23 cellular contexts compared by ENCODE assay signal in genomic region chr6:166636191-166636938, GRCh38. TPM values are rescaled to one million over a fixed set of nuclear protein-coding genes. Genes with fewer than 3 reads are reported as not detected.
A peak's percentile ranks its signal among the peaks of the same experiment; 100 is the strongest.
DNase-seq lines count a peak whose midpoint lies in the region; ATAC-seq, FAIRE-seq and TF ChIP-seq lines count a peak whose summit lies in the region.
"Had no signal": no experiment of that assay in that cellular context is flagged by ENCODE, and none has a peak within 500 bp of the region (broad histone marks: within the 10 kb centered on the region; RNA-seq: fewer than 3 reads in every experiment).

No MANE protein-coding gene starts in this region.

- dilution Hi-C loops in endothelial cell of umbilical vein (cut with MboI; ENCODE audit: extremely low pct_ligation_motif_present, low sequenced_read_pairs) = no loop called here

- in situ Hi-C loops in ACHN (cut with HindIII; ENCODE audit: low pct_ligation_motif_present, low pct_unique_long_range_greater_than_20kb, low sequenced_read_pairs) = no loop called here

- no peak for FAIRE-seq in endothelial cell of umbilical vein (lab: Jason Lieb, UNC)

- TF ChIP-seq CTCF in endothelial cell of umbilical vein (IDR thresholded peaks at IDR 0.05; ENCODE audit: extremely low read depth in 1 of 2, insufficient read depth in 1 of 2, low read depth in 1 of 2, low read length in 2 of 2) = no peak
- no peak for TF ChIP-seq CTCF in spleen (IDR thresholded peaks at IDR 0.05 in 8 of 11, conservative IDR thresholded peaks at IDR 0.05 in 3 of 11)

- no TSS peak for BruUV-seq in endothelial cell of umbilical vein (replicated peaks; lab: Mats Ljungman, UMichigan)

- DNase-seq in MG63 (peak; percentile 34), endothelial cell of umbilical vein (ENCODE audit: low read depth, low spot score) (no peak), left lobe of liver (ENCODE audit: low spot score) (peak; percentile 16), spleen (no peak), ACHN (no peak)
- DNase-seq: activated CD4-positive, alpha-beta T cell treated with anti-CD3 and anti-CD28 coated beads for 1 hour; activated CD8-positive, alpha-beta T cell treated with anti-CD3 and anti-CD28 coated beads, Interleukin-2, amount 10 ng/mL, durations not matched to agents 7 days and 5 days; activated gamma-delta T cell treated with Interleukin-2 at 50 U/mL for 16 hours; activated T-cell treated with anti-CD3 and anti-CD28 coated beads, Interleukin-2, amount 50 U/mL, for 1 hour; amygdala; CD8-positive, alpha-beta memory T cell; DMS53; GDM1; hippocampal formation; naive thymus-derived CD4-positive, alpha-beta T cell; NCI-H1436 treated with DMSO at 0.1 percent for 48 hours; NCI-H526; ovary had no signal

- no peaks in the 10 kb centered on the region for H3K9me1 ChIP-seq in endothelial cell of umbilical vein (replicated peaks; ENCODE audit: control insufficient read depth, extremely low read depth, insufficient read depth, low read length)

- H3K4me3 ChIP-seq in MG63 (no peak overlapping the region), endothelial cell of umbilical vein (replicated peaks in 1 of 3; ENCODE audit: insufficient read depth in 1 of 3, low read depth in 1 of 3, low read length in 3 of 3) (no peak overlapping the region), spleen (no peak overlapping the region)
- H3K4me3 ChIP-seq: cardiac muscle cell, ovary, right lobe of liver, suprapubic skin had no signal

- intact Hi-C loops in endothelial cell of umbilical vein (cut with micrococcal nuclease) = no loop called here
- intact Hi-C loops in spleen (cut with DNase I; ENCODE audit: low total_unique reads) = no loop called here

- H3K36me3 ChIP-seq in MG63 (no peaks in the 10 kb centered on the region), endothelial cell of umbilical vein (ENCODE audit: control insufficient read depth in 2 of 2, extremely low read depth in 1 of 2, insufficient read depth in 2 of 2, low read length in 2 of 2) (no peaks in the 10 kb centered on the region), spleen (no peaks in the 10 kb centered on the region)
- H3K36me3 ChIP-seq: cardiac muscle cell, ovary, right lobe of liver, suprapubic skin had no signal

- CTCF ChIA-PET in endothelial cell of umbilical vein (lab: Charles Lee) = interaction anchor here (1.0 kb wide), 1 partner anchor 9 kb away, joined by 3 read pairs; no protein-coding TSS in a partner anchor

- no peak overlapping the region for H3K9ac ChIP-seq in endothelial cell of umbilical vein (replicated peaks; ENCODE audit: extremely low read depth, insufficient read depth, low read length)

- H3K9me3 ChIP-seq in MG63 (no peaks in the 10 kb centered on the region), endothelial cell of umbilical vein (replicated peaks; ENCODE audit: control insufficient read depth, insufficient read depth, low read length) (no peaks in the 10 kb centered on the region), spleen (no peaks in the 10 kb centered on the region)
- H3K9me3 ChIP-seq: ovary, right lobe of liver, suprapubic skin had no signal

- POLR2A ChIA-PET in endothelial cell of umbilical vein (lab: Charles Lee) = no interaction called here

- TF ChIP-seq POLR2A in endothelial cell of umbilical vein (IDR thresholded peaks at IDR 0.05; ENCODE audit: low read depth, low read length) = no peak
- TF ChIP-seq POLR2A in spleen (IDR thresholded peaks at IDR 0.05) = no peak

- peak overlapping the region; percentile 40 for H2AFZ ChIP-seq in endothelial cell of umbilical vein (ENCODE audit: low read depth, low read length)

- H3K27ac ChIP-seq in endothelial cell of umbilical vein (ENCODE audit: insufficient read depth, low read depth, low read length) (no peak overlapping the region), spleen (peak overlapping the region; percentile 44 to 89 (median 80))
- H3K27ac ChIP-seq: cardiac muscle cell, ovary, right lobe of liver, suprapubic skin had no signal

- no peak for ATAC-seq in left lobe of liver
- no peak for ATAC-seq in HG03039 (IDR thresholded peaks at IDR 0.05; ENCODE audit: unreplicated experiment)
- no peak for ATAC-seq in GM18861 (IDR thresholded peaks at IDR 0.05; ENCODE audit: unreplicated experiment)
- ATAC-seq: activated CD8-positive, alpha-beta T cell treated with anti-CD3 and anti-CD28 coated beads, Interleukin-2, amount 10 ng/mL, durations not matched to agents 7 days and 5 days; naive thymus-derived CD4-positive, alpha-beta T cell; right lobe of liver had no signal

- H3K4me1 ChIP-seq in endothelial cell of umbilical vein (ENCODE audit: control insufficient read depth, extremely low read depth, insufficient read depth, low read length) = peaks cover 23% of the 10 kb centered on the region
- peaks cover 0 to 77% (median 8%) of the 10 kb centered on the region in 6 donors for H3K4me1 ChIP-seq in spleen
- H3K4me1 ChIP-seq: right lobe of liver had no signal

- 63 to 74% (median 68%) methylated on average over 6 of the region's 6 CpGs for WGBS in spleen, 5 donors

- no peaks in the 10 kb centered on the region for H4K20me1 ChIP-seq in endothelial cell of umbilical vein (replicated peaks; ENCODE audit: control insufficient read depth, extremely low read depth, insufficient read depth, low read length)

- no peaks in the 10 kb centered on the region for H3K27me3 ChIP-seq in MG63
- no peaks in the 10 kb centered on the region for H3K27me3 ChIP-seq in endothelial cell of umbilical vein (ENCODE audit: control insufficient read depth in 2 of 2, insufficient read depth in 2 of 2, low read length in 2 of 2)
- peaks cover 0 to 41% (median 5%) of the 10 kb centered on the region in 7 donors for H3K27me3 ChIP-seq in spleen (replicated peaks in 1 of 7)
- H3K27me3 ChIP-seq: ovary, right lobe of liver, suprapubic skin had no signal

- no peaks in the 10 kb centered on the region for H3K79me2 ChIP-seq in endothelial cell of umbilical vein (ENCODE audit: control insufficient read depth, insufficient read depth, low read length)

- no peak overlapping the region for H3K4me2 ChIP-seq in endothelial cell of umbilical vein (ENCODE audit: insufficient read depth, low read length)

TF ChIP-seq in endothelial cell of umbilical vein, 7 proteins besides CTCF, POLR2A, EP300 and RAD21:
- TF ChIP-seq EZH2 (IDR thresholded peaks at IDR 0.05; ENCODE audit: borderline replicate concordance, low read depth, low read length, severe bottlenecking) (no peak), GATA2 (IDR thresholded peaks at IDR 0.05; ENCODE audit: insufficient read depth, insufficient read length, low read depth, low read length) (no peak), FOS (IDR thresholded peaks at IDR 0.05; ENCODE audit: borderline replicate concordance, insufficient read depth, low read length) (no peak), MAX (IDR thresholded peaks at IDR 0.05; ENCODE audit: insufficient read depth, insufficient read length) (no peak), JUN (IDR thresholded peaks at IDR 0.05; ENCODE audit: borderline replicate concordance, insufficient read depth, insufficient read length, low read depth) (no peak), MYC (IDR thresholded peaks at IDR 0.05; ENCODE audit: low read depth, low read length) (no peak), POLR2AphosphoS5 (IDR thresholded peaks at IDR 0.05; ENCODE audit: insufficient read depth, low read depth, low read length) (no peak)

RNA-seq across cellular contexts. Expression of gene RPS6KA2, which starts 9.3 kb away (rescaled TPM):
- total RNA-seq in MG63 (2014; rRNA removed; shearing (Covaris generic); ENCODE audit: low replicate concordance) = 14.1 and 14.3 TPM in 2 replicates
- total RNA-seq in endothelial cell of umbilical vein (72.6 and 75.8 TPM in 2 replicates), left lobe of liver (12.4 TPM), spleen (100 to 1,000 TPM in 2 of 7 donors, 10 to 100 TPM in 5; 45.9 to 123 (median 71.0) TPM)
- polyA plus RNA-seq in endothelial cell of umbilical vein (50.8 and 54.5 TPM in 2 replicates), spleen (10 to 100 TPM in 1 of 3 donors, 1 to 10 TPM in 2; 7.6 to 26.3 (median 8.7) TPM)
- 55.6 and 63.8 TPM in 2 replicates for polyA plus RNA-seq in endothelial cell of umbilical vein (2011; cell fraction: cytosol; rRNA removed)
- polyA plus RNA-seq in endothelial cell of umbilical vein (2011; cell fraction: nucleus; rRNA removed) = 54.4 and 62.9 TPM in 2 replicates
- polyA plus RNA-seq in endothelial cell of umbilical vein (2012) = 45.5 and 51.6 TPM in 2 replicates
- 156 and 158 TPM in 2 replicates for polyA minus RNA-seq in endothelial cell of umbilical vein
- polyA minus RNA-seq in endothelial cell of umbilical vein (2011; cell fraction: cytosol; rRNA and poly(A)+ RNA removed) = not detected
- polyA minus RNA-seq in endothelial cell of umbilical vein (2011; cell fraction: nucleus; rRNA and poly(A)+ RNA removed) = 79.6 and 96.9 TPM in 2 replicates

RNA-seq across cellular contexts. Expression of gene RAMACL, which starts 49.9 kb away (rescaled TPM):
- total RNA-seq in MG63 (2014; rRNA removed; shearing (Covaris generic); ENCODE audit: low replicate concordance) = 0.13 TPM in 1 of 2 replicates, not detected in the other
- 4.0 and 5.3 TPM in 2 replicates for total RNA-seq in endothelial cell of umbilical vein
- polyA plus RNA-seq in endothelial cell of umbilical vein = 0.17 and 0.25 TPM in 2 replicates
- polyA plus RNA-seq in endothelial cell of umbilical vein (2011; cell fraction: cytosol; rRNA removed) = 0.14 and 0.17 TPM in 2 replicates
- polyA plus RNA-seq in endothelial cell of umbilical vein (2011; cell fraction: nucleus; rRNA removed) = 3.7 and 4.7 TPM in 2 replicates
- polyA plus RNA-seq in endothelial cell of umbilical vein (2012) = 0.40 and 0.90 TPM in 2 replicates
- polyA minus RNA-seq in endothelial cell of umbilical vein = 9.8 and 10.3 TPM in 2 replicates
- 1.8 TPM for polyA minus RNA-seq in endothelial cell of umbilical vein (2011; cell fraction: cytosol; rRNA and poly(A)+ RNA removed)
- 22.9 and 26.7 TPM in 2 replicates for polyA minus RNA-seq in endothelial cell of umbilical vein (2011; cell fraction: nucleus; rRNA and poly(A)+ RNA removed)
- 0.28 TPM for total RNA-seq in left lobe of liver
- 1 to 10 TPM; 2.2 to 6.9 (median 5.4) TPM for total RNA-seq in spleen
- under 1 TPM; 0.23 to 0.38 (median 0.26) TPM for polyA plus RNA-seq in spleen
- polyA plus RNA-seq: naive thymus-derived CD4-positive, alpha-beta T cell had no signal

Comparison
In these comparisons a context has a peak if more than half of its experiments do, and no peak if none do; other contexts are left out.
1. DNase-seq: peak in MG63 (single experiment) and left lobe of liver (single experiment); none in endothelial cell of umbilical vein (single experiment), spleen (single experiment) and ACHN (single experiment).